8 cellular contexts compared by ENCODE assay signal in the genomic region with DNA sequence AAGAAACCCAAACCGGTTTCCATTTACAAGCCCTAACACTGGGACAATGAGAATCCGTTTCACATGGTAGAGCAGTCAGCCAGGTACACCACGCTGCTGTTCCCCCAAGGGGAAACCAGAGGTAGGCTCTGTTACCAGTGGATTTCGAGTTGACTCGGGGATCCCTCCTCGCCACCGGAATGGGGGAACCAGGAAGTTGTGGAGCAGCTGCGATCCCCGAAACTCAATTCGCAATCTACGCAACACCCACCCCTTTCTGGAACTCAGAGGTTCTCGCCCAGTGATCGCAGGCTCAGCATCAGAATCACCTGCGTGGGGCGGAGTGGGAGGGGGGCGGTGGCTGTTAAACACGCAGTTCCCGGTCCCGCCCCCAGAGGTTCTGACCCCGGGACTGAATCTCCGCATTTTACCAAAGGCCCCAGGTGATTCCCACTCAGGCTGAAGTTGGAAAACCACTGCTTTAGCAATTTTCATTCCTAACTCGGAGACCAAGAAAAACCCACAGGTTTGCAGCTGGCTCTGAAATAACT. TPM values are rescaled to one million over a fixed set of nuclear protein-coding genes. Genes with fewer than 3 reads are reported as not detected.
DNase-seq lines count a peak whose midpoint lies in the region; ATAC-seq and TF ChIP-seq lines count a peak whose summit lies in the region.
"Not testable (repeated sequence)": the region's sequence is repeated elsewhere in the genome, so short reads cannot be mapped to it uniquely, and the experiment has no call there.

No MANE protein-coding gene starts in this region.

- DNase-seq in ELR (ENCODE audit: low read depth): peak; percentile 35
- peak; percentile 58 for DNase-seq in RPMI8226
- DNase-seq in activated T-cell treated with anti-CD3 and anti-CD28 coated beads, Interleukin-2, amount 50 U/mL, for 24 hours: peak; percentile 76
- peak; percentile 65 for DNase-seq in effector CD8-positive, alpha-beta T cell (lab: John Stamatoyannopoulos, UW)
- not testable (repeated sequence) for DNase-seq in kidney epithelial cell (ENCODE audit: low read depth)
- DNase-seq in retina: peak; percentile 49
- peak in 29 of 49 donors; percentile 1 to 42 (median 9) for DNase-seq in substantia nigra (lab: John Stamatoyannopoulos, UW)

- peak overlapping the region; percentile 85 for H3K27ac Mint-ChIP-seq in activated T-cell treated with anti-CD3 and anti-CD28 coated beads, Interleukin-2, amount 50 U/mL, for 24 hours

- not testable (repeated sequence) for H3K36me3 ChIP-seq in kidney epithelial cell (ENCODE audit: control insufficient read depth, insufficient read depth, low read length)

- H3K4me3 ChIP-seq in kidney epithelial cell (ENCODE audit: low read depth, low read length): peak overlapping the region; percentile 69

- H3K36me3 Mint-ChIP-seq in activated T-cell treated with anti-CD3 and anti-CD28 coated beads, Interleukin-2, amount 50 U/mL, for 24 hours (ENCODE audit: low read depth): not testable (repeated sequence)

- TF ChIP-seq CTCF in kidney epithelial cell (IDR thresholded peaks at IDR 0.05; ENCODE audit: insufficient read depth, low read length, poor library complexity, severe bottlenecking): not testable (repeated sequence)

- not testable (repeated sequence) for H3K27me3 ChIP-seq in kidney epithelial cell (ENCODE audit: control insufficient read depth, insufficient read depth, low read length)

- ATAC-seq in HG03064 (IDR thresholded peaks at IDR 0.05; ENCODE audit: low read depth, unreplicated experiment): peak; percentile 16

- H3K27me3 Mint-ChIP-seq in activated T-cell treated with anti-CD3 and anti-CD28 coated beads, Interleukin-2, amount 50 U/mL, for 24 hours: not testable (repeated sequence)

- not testable (repeated sequence) for H3K9me3 Mint-ChIP-seq in activated T-cell treated with anti-CD3 and anti-CD28 coated beads, Interleukin-2, amount 50 U/mL, for 24 hours

- H3K27ac ChIP-seq in substantia nigra (ENCODE audit: low read depth, low read length, poor library complexity, severe bottlenecking): not testable (repeated sequence)

- peak overlapping the region; percentile 85 for H3K4me3 Mint-ChIP-seq in activated T-cell treated with anti-CD3 and anti-CD28 coated beads, Interleukin-2, amount 50 U/mL, for 24 hours

- H3K4me1 Mint-ChIP-seq in activated T-cell treated with anti-CD3 and anti-CD28 coated beads, Interleukin-2, amount 50 U/mL, for 24 hours (ENCODE audit: low read depth): peaks cover 15% of the 10 kb centered on the region

RNA-seq across cellular contexts. Expression of a gene that starts 49.2 kb away (rescaled TPM):
- total RNA-seq in kidney epithelial cell: 26.3 and 29.8 TPM in 2 replicates
